Comparison of ENCODE assay signal across 24 cellular contexts in the genomic region with DNA sequence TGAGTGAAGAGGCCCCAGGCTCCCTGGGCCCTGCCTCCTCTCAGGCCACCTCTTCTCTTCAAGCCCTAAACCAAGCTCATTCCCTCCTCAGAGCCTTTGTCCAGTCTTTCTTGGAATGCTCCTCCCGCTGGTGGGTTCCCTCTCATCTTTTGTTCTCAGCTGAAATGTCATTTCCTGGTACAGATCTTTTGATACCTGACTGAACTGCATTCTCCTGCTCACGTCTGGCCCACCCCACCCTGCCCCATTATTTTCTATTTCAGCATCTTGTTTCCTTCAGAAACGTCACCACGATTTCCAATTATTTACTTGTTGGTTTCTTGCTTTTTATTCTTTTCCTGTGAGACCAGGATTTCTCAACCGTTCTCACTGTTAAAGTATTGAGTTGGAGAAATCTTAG. TPM values are rescaled to one million over a fixed set of nuclear protein-coding genes. Genes with fewer than 3 reads are reported as not detected.
"Had no signal": no experiment of that assay in that cellular context is flagged by ENCODE, and none has a peak within 500 bp of the region (broad histone marks: within the 10 kb centered on the region; RNA-seq: fewer than 3 reads in every experiment).

No MANE protein-coding gene starts in this region.

- DNase-seq: activated CD4-positive, alpha-beta T cell treated with anti-CD3 and anti-CD28 coated beads for 36 hours; activated CD4-positive, alpha-beta T cell treated with anti-CD3 and anti-CD28 coated beads, Interleukin-2, amount 10 ng/mL, durations not matched to agents 7 days and 5 days; activated CD4-positive, alpha-beta T cell treated with anti-CD3 and anti-CD28 coated beads, Interleukin-2, amount 50 U/mL, for 48 hours; activated CD8-positive, alpha-beta T cell treated with anti-CD3 and anti-CD28 coated beads, Interleukin-2, amount 10 ng/mL, durations not matched to agents 7 days and 5 days; activated effector memory CD4-positive, alpha-beta T cell treated with Interleukin-2 at 50 U/mL for 16 hours; activated naive CD4-positive, alpha-beta T cell treated with anti-CD3 and anti-CD28 coated beads, Interleukin-2, amount 10 ng/mL, durations not matched to agents 7 days and 5 days; activated naive CD8-positive, alpha-beta T cell treated with anti-CD3 and anti-CD28 coated beads for 36 hours; activated T-cell treated with anti-CD3 and anti-CD28 coated beads, Interleukin-2, amount 50 U/mL, for 24 hours; amygdala; NCI-H1105; NCI-H1417 treated with DMSO at 0.1 percent for 48 hours; NCI-H1694 treated with DMSO at 0.1 percent for 48 hours; NCI-H2029; NCI-H345; NCI-H524 treated with DMSO at 0.1 percent for 48 hours; SHP77; SJCRH30 had no signal

- H3K9me3 Mint-ChIP-seq: activated CD4-positive, alpha-beta T cell treated with anti-CD3 and anti-CD28 coated beads, Interleukin-2, amount 10 ng/mL, durations not matched to agents 7 days and 5 days; activated naive CD4-positive, alpha-beta T cell treated with anti-CD3 and anti-CD28 coated beads, Interleukin-2, amount 10 ng/mL, durations not matched to agents 7 days and 5 days; activated naive CD8-positive, alpha-beta T cell treated with anti-CD3 and anti-CD28 coated beads for 36 hours; activated T-cell treated with anti-CD3 and anti-CD28 coated beads, Interleukin-2, amount 50 U/mL, for 24 hours; activated T-helper 1 cell treated with anti-CD3 and anti-CD28 coated beads, Interleukin-12 subunit alpha, Interleukin-12 subunit beta, Interleukin-2, Interleukin-4 antibody, amounts not matched to agents 30 ng/mL and 10 ng/mL and 1 ng/mL, durations not matched to agents 14 hours and 24 hours and 36 hours had no signal

- ATAC-seq: activated CD4-positive, alpha-beta T cell treated with anti-CD3 and anti-CD28 coated beads for 36 hours; activated CD4-positive, CD25-positive, alpha-beta regulatory T cell treated with anti-CD3 and anti-CD28 coated beads, Interleukin-2, amount 50 U/mL, for 24 hours; activated CD8-positive, alpha-beta T cell treated with anti-CD3 and anti-CD28 coated beads, Interleukin-2, amount 10 ng/mL, durations not matched to agents 7 days and 5 days; Panc1 had no signal

- H3K27me3 Mint-ChIP-seq: activated CD4-positive, alpha-beta T cell treated with anti-CD3 and anti-CD28 coated beads for 36 hours; activated CD4-positive, alpha-beta T cell treated with anti-CD3 and anti-CD28 coated beads, Interleukin-2, amount 10 ng/mL, durations not matched to agents 7 days and 5 days; activated naive CD8-positive, alpha-beta T cell treated with anti-CD3 and anti-CD28 coated beads for 36 hours; activated T-cell treated with anti-CD3 and anti-CD28 coated beads, Interleukin-2, amount 50 U/mL, for 24 hours had no signal

- H3K4me3 Mint-ChIP-seq: activated CD4-positive, alpha-beta T cell treated with anti-CD3 and anti-CD28 coated beads for 36 hours; activated CD4-positive, alpha-beta T cell treated with anti-CD3 and anti-CD28 coated beads, Interleukin-2, amount 10 ng/mL, durations not matched to agents 7 days and 5 days; activated CD8-positive, alpha-beta T cell treated with anti-CD3 and anti-CD28 coated beads, Interleukin-2, amount 10 ng/mL, durations not matched to agents 7 days and 5 days; activated naive CD4-positive, alpha-beta T cell treated with anti-CD3 and anti-CD28 coated beads, Interleukin-2, amount 10 ng/mL, durations not matched to agents 7 days and 5 days; activated naive CD8-positive, alpha-beta T cell treated with anti-CD3 and anti-CD28 coated beads for 36 hours; activated T-cell treated with anti-CD3 and anti-CD28 coated beads, Interleukin-2, amount 50 U/mL, for 24 hours; activated T-helper 1 cell treated with anti-CD3 and anti-CD28 coated beads, Interleukin-12 subunit alpha, Interleukin-12 subunit beta, Interleukin-2, Interleukin-4 antibody, amounts not matched to agents 30 ng/mL and 10 ng/mL and 1 ng/mL, durations not matched to agents 14 hours and 24 hours and 36 hours had no signal

- H3K36me3 Mint-ChIP-seq: activated naive CD4-positive, alpha-beta T cell treated with anti-CD3 and anti-CD28 coated beads, Interleukin-2, amount 10 ng/mL, durations not matched to agents 7 days and 5 days; activated naive CD8-positive, alpha-beta T cell treated with anti-CD3 and anti-CD28 coated beads for 36 hours had no signal

- H3K4me1 Mint-ChIP-seq: activated naive CD8-positive, alpha-beta T cell treated with anti-CD3 and anti-CD28 coated beads for 36 hours had no signal

- H3K27ac Mint-ChIP-seq: activated CD4-positive, alpha-beta T cell treated with anti-CD3 and anti-CD28 coated beads for 36 hours; activated CD4-positive, alpha-beta T cell treated with anti-CD3 and anti-CD28 coated beads, Interleukin-2, amount 10 ng/mL, durations not matched to agents 7 days and 5 days; activated CD8-positive, alpha-beta T cell treated with anti-CD3 and anti-CD28 coated beads, Interleukin-2, amount 10 ng/mL, durations not matched to agents 7 days and 5 days; activated naive CD4-positive, alpha-beta T cell treated with anti-CD3 and anti-CD28 coated beads, Interleukin-2, amount 10 ng/mL, durations not matched to agents 7 days and 5 days; activated naive CD8-positive, alpha-beta T cell treated with anti-CD3 and anti-CD28 coated beads for 36 hours; activated T-cell treated with anti-CD3 and anti-CD28 coated beads, Interleukin-2, amount 50 U/mL, for 24 hours; activated T-helper 1 cell treated with anti-CD3 and anti-CD28 coated beads, Interleukin-12 subunit alpha, Interleukin-12 subunit beta, Interleukin-2, Interleukin-4 antibody, amounts not matched to agents 30 ng/mL and 10 ng/mL and 1 ng/mL, durations not matched to agents 14 hours and 24 hours and 36 hours had no signal

RNA-seq across cellular contexts. Expression of a gene that starts 39.4 kb away (rescaled TPM):
- total RNA-seq: activated CD8-positive, alpha-beta T cell treated with anti-CD3 and anti-CD28 coated beads, Interleukin-2, amount 10 ng/mL, durations not matched to agents 7 days and 5 days had no signal

RNA-seq across cellular contexts. Expression of a gene that starts 52.3 kb away (rescaled TPM):
- total RNA-seq: activated CD4-positive, alpha-beta T cell treated with anti-CD3 and anti-CD28 coated beads, Interleukin-2, amount 10 ng/mL, durations not matched to agents 7 days and 5 days; activated CD8-positive, alpha-beta T cell treated with anti-CD3 and anti-CD28 coated beads, Interleukin-2, amount 10 ng/mL, durations not matched to agents 7 days and 5 days; activated naive CD8-positive, alpha-beta T cell treated with anti-CD3 and anti-CD28 coated beads for 36 hours; ascending aorta; cardiac septum; NCI-H460; SJCRH30; T-helper 2 cell treated with Interferon-gamma antibody and Interleukin-4, amounts not matched to agents 100 ng/mL and 5 ng/mL, for 36 hours had no signal
